ENCODE assay signal across 8 cellular contexts in the genomic region with DNA sequence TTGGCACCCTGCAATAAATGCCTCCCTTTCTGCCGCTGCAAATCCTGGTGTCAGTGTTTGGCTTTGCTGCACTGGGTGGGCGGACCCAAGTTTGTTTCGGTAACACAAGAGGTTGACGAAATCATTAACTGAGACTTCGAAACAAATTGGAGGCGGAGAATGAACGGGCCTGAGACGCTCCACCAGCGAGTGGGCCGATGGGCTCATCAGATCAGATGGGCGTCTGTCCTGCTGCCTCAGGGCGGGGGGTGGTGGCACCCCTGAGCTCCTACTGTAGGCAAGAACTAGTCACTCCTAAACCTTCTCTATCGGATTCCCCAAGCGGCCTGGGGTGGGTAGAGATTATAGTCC. TPM values are rescaled to one million over a fixed set of nuclear protein-coding genes. Genes with fewer than 3 reads are reported as not detected.
DNase-seq lines count a peak whose midpoint lies in the region; ATAC-seq and TF ChIP-seq lines count a peak whose summit lies in the region.

No MANE protein-coding gene starts in this region.

- DNase-seq in Caco-2 = peak; percentile 39 to 48
- DNase-seq in mammary epithelial cell = no peak

- peaks cover 3% of the 10 kb centered on the region for H3K9me3 Mint-ChIP-seq in Caco-2 (ENCODE audit: unreplicated experiment)

- ATAC-seq in HG02973 (IDR thresholded peaks at IDR 0.05; ENCODE audit: unreplicated experiment) (no peak), HG03354 (IDR thresholded peaks at IDR 0.05; ENCODE audit: poor library complexity, severe bottlenecking, unreplicated experiment) (no peak), GM21423 (IDR thresholded peaks at IDR 0.05; ENCODE audit: unreplicated experiment) (no peak)

- WGBS in HUES64 = 22% methylated on average over 14 of the region's 14 CpGs
- WGBS in mammary epithelial cell (ENCODE audit: low coverage, missing lambda C conversion rate) = 33% methylated on average over 13 of the region's 14 CpGs

- peak overlapping the region; percentile 88 for H3K4me3 Mint-ChIP-seq in Caco-2 (ENCODE audit: unreplicated experiment)

- intact Hi-C loops in Caco-2 (cut with micrococcal nuclease; ENCODE audit: unreplicated experiment) (loop anchor here (1.0 kb wide), 2 partner anchors 19 to 25 kb away; no protein-coding TSS in a partner anchor), mammary epithelial cell (cut with micrococcal nuclease) (loop anchor here (1.0 kb wide), 1 partner anchor 25 kb away; no protein-coding TSS in a partner anchor)

- H3K27me3 Mint-ChIP-seq in Caco-2 (ENCODE audit: insufficient read depth, unreplicated experiment) = no peaks in the 10 kb centered on the region

- BruUV-seq in Caco-2 (replicated peaks; lab: Mats Ljungman, UMichigan) (TSS peak; percentile 32), mammary epithelial cell (replicated peaks; lab: Mats Ljungman, UMichigan) (no TSS peak)

- no peak for TF ChIP-seq CTCF in Caco-2 (IDR thresholded peaks at IDR 0.05; ENCODE audit: insufficient read depth in 1 of 2, low read depth in 1 of 2, low read length in 1 of 2, severe bottlenecking in 1 of 2, unreplicated experiment in 1 of 2)
- TF ChIP-seq CTCF in mammary epithelial cell (conservative IDR thresholded peaks at IDR 0.05 in 1 of 2, IDR thresholded peaks at IDR 0.05 in 1 of 2; ENCODE audit: extremely low read depth in 1 of 2, insufficient read depth in 1 of 2, low read depth in 1 of 2, low read length in 2 of 2) = no peak

- H3K9ac ChIP-seq in HUES64 (ENCODE audit: low read depth, low read length) (no peak overlapping the region), mammary epithelial cell (ENCODE audit: insufficient read depth, low read length) (no peak overlapping the region), stomach smooth muscle (ENCODE audit: low read length in 2 of 2) (peak overlapping the region; percentile 80 to 84)

- H3K4me1 ChIP-seq in Caco-2 (peaks cover 23% of the 10 kb centered on the region), HUES64 (ENCODE audit: insufficient read depth, low read length) (peaks cover 13% of the 10 kb centered on the region), mammary epithelial cell (ENCODE audit: insufficient read depth, low read length) (peaks cover 7% of the 10 kb centered on the region), stomach smooth muscle (ENCODE audit: control insufficient read depth, insufficient read depth, low read length) (peaks cover 28% of the 10 kb centered on the region)

- peak overlapping the region; percentile 69 for H3K27ac Mint-ChIP-seq in Caco-2 (ENCODE audit: unreplicated experiment)

- H3K9me3 ChIP-seq in Caco-2 = peaks cover 9% of the 10 kb centered on the region; the same call in 1 of the 2 replicates
- H3K9me3 ChIP-seq in HUES64 (ENCODE audit: insufficient read depth, low read depth, low read length) = no peaks in the 10 kb centered on the region
- H3K9me3 ChIP-seq in mammary epithelial cell (replicated peaks; ENCODE audit: insufficient read depth, low read length) = no peaks in the 10 kb centered on the region
- H3K9me3 ChIP-seq in stomach smooth muscle (ENCODE audit: control insufficient read depth in 2 of 2, low read length in 2 of 2) = no peaks in the 10 kb centered on the region

- H3K4me1 Mint-ChIP-seq in Caco-2 (ENCODE audit: low read depth, unreplicated experiment) = peaks cover 28% of the 10 kb centered on the region

- H2AFZ ChIP-seq in mammary epithelial cell (ENCODE audit: low read depth, low read length) = peak overlapping the region; percentile 98

- H3K36me3 ChIP-seq in Caco-2 (ENCODE audit: control insufficient read depth, insufficient read depth, low read length) (no peaks in the 10 kb centered on the region), HUES64 (ENCODE audit: insufficient read depth, low read length) (no peaks in the 10 kb centered on the region), mammary epithelial cell (ENCODE audit: insufficient read depth, low read length) (no peaks in the 10 kb centered on the region), stomach smooth muscle (ENCODE audit: control insufficient read depth in 2 of 2, insufficient read depth in 2 of 2, low read length in 2 of 2) (no peaks in the 10 kb centered on the region)

- dilution Hi-C loops in mammary epithelial cell (cut with HindIII; ENCODE audit: low sequenced_read_pairs) = loop anchor here (5.0 kb wide), 1 partner anchor 56 kb away; no protein-coding TSS in a partner anchor

- CTCF ChIA-PET in Caco-2 (lab: Charles Lee) = interaction anchor here (0.6 to 4.1 kb wide), 5 partner anchors 18 to 344 kb away, joined by 3 to 47 read pairs (median 6); no protein-coding TSS in a partner anchor
- CTCF ChIA-PET in mammary epithelial cell (lab: Charles Lee; ENCODE audit: low non-redundant PET) = no interaction called here

- H3K79me2 ChIP-seq in mammary epithelial cell (ENCODE audit: insufficient read depth, low read length) = no peaks in the 10 kb centered on the region

- H3K27ac ChIP-seq in HUES64 (ENCODE audit: low read depth, low read length) = no peak overlapping the region; the same call in 1 of the 2 replicates
- no peak overlapping the region for H3K27ac ChIP-seq in mammary epithelial cell (ENCODE audit: insufficient read depth, low read depth, low read length)
- peak overlapping the region; percentile 89 for H3K27ac ChIP-seq in layer of hippocampus (ENCODE audit: low read depth, low read length)
- H3K27ac ChIP-seq in stomach smooth muscle (ENCODE audit: low read length) = peak overlapping the region; percentile 88

- H3K4me3 ChIP-seq in Caco-2 (ENCODE audit: low read depth, low read length) (peak overlapping the region; percentile 54), HUES64 (ENCODE audit: low read length) (peak overlapping the region; percentile 60), mammary epithelial cell (replicated peaks in 1 of 3; ENCODE audit: insufficient read depth in 1 of 3, low read depth in 2 of 3, low read length in 3 of 3) (peak overlapping the region; percentile 67 to 85 (median 79)), stomach smooth muscle (ENCODE audit: low read length in 2 of 2) (peak overlapping the region; percentile 43 to 79)

- H4K20me1 ChIP-seq in mammary epithelial cell (ENCODE audit: insufficient read depth, low read length) = no peaks in the 10 kb centered on the region

- peak overlapping the region; percentile 99 for H3K4me2 ChIP-seq in mammary epithelial cell (ENCODE audit: insufficient read depth, low read depth, low read length)

- H3K36me3 Mint-ChIP-seq in Caco-2 (ENCODE audit: insufficient read depth, unreplicated experiment) = peaks cover 9% of the 10 kb centered on the region

- POLR2A ChIA-PET in Caco-2 (lab: Charles Lee) = no interaction called here

- in situ Hi-C loops in mammary epithelial cell (cut with MboI; ENCODE audit: low sequenced_read_pairs in 2 of 2) = no loop called here

- H3K27me3 ChIP-seq in Caco-2 (replicated peaks; ENCODE audit: control insufficient read depth, insufficient read depth, low read length) (no peaks in the 10 kb centered on the region), HUES64 (ENCODE audit: insufficient read depth, low read length) (peaks cover 22% of the 10 kb centered on the region), mammary epithelial cell (ENCODE audit: insufficient read depth, low read length) (no peaks in the 10 kb centered on the region), layer of hippocampus (ENCODE audit: control insufficient read depth, insufficient read depth, low read length) (no peaks in the 10 kb centered on the region), stomach smooth muscle (ENCODE audit: control insufficient read depth in 1 of 2, insufficient read depth in 2 of 2, low read length in 2 of 2) (no peaks in the 10 kb centered on the region)

RNA-seq across cellular contexts. Expression of a gene that starts 0.9 kb away (rescaled TPM):
- total RNA-seq in Caco-2 (2022) = 18.8 and 21.2 TPM in 2 replicates
- polyA plus RNA-seq in HUES64 (2013, experiment 1 of 2) = 17.3 TPM
- polyA plus RNA-seq in HUES64 (2013, experiment 2 of 2) = 18.2 TPM
- 1 to 10 TPM; 3.0 to 4.3 TPM for total RNA-seq in mammary epithelial cell
- polyA plus RNA-seq in mammary epithelial cell = 1.5 TPM
- polyA minus RNA-seq in mammary epithelial cell = 1.7 TPM

RNA-seq across cellular contexts. Expression of a gene that starts 31.7 kb away (rescaled TPM):
- not detected in 2 replicates for total RNA-seq in Caco-2 (2022)
- polyA plus RNA-seq in HUES64 (2013, experiment 1 of 2) = not detected
- polyA plus RNA-seq in HUES64 (2013, experiment 2 of 2) = not detected
- total RNA-seq in mammary epithelial cell = not detected
- not detected for polyA plus RNA-seq in mammary epithelial cell
- not detected for polyA minus RNA-seq in mammary epithelial cell

RNA-seq across cellular contexts. Expression of a gene that starts 36.8 kb away (rescaled TPM):
- total RNA-seq in Caco-2 (2022) = 0.70 and 2.5 TPM in 2 replicates
- not detected for polyA plus RNA-seq in HUES64 (2013, experiment 1 of 2)
- not detected for polyA plus RNA-seq in HUES64 (2013, experiment 2 of 2)
- total RNA-seq in mammary epithelial cell = not detected
- polyA plus RNA-seq in mammary epithelial cell = not detected
- polyA minus RNA-seq in mammary epithelial cell = not detected

Comparison
In these comparisons a context has a peak if more than half of its experiments do, and no peak if none do; other contexts are left out.
1. H3K27ac ChIP-seq: peak in layer of hippocampus (single experiment) and stomach smooth muscle (single experiment); none in HUES64 (single experiment) and mammary epithelial cell (single experiment).
2. H3K9ac ChIP-seq: peak in stomach smooth muscle (2 of 2); none in HUES64 (single experiment) and mammary epithelial cell (single experiment).
3. Peak in every context shown above with its lines, with median percentiles within 50 percentile points of each other: H3K4me3 ChIP-seq.